Comparison of ENCODE assay signal across 8 cellular contexts in genomic region chr14:21997300-21997699, GRCh38.
DNase-seq lines count a peak whose midpoint lies in the region; ATAC-seq and TF ChIP-seq lines count a peak whose summit lies in the region.

No MANE protein-coding gene starts in this region.

- H3K9me3 Mint-ChIP-seq in activated naive CD4-positive, alpha-beta T cell treated with anti-CD3 and anti-CD28 coated beads, Interleukin-2, amount 10 ng/mL, durations not matched to agents 7 days and 5 days: no peaks in the 10 kb centered on the region

- H3K27ac Mint-ChIP-seq in activated naive CD4-positive, alpha-beta T cell treated with anti-CD3 and anti-CD28 coated beads, Interleukin-2, amount 10 ng/mL, durations not matched to agents 7 days and 5 days: peak overlapping the region; percentile 97

- DNase-seq in LoVo (ENCODE audit: low spot score) (peak; percentile 8), lung microvascular endothelial cell (ENCODE audit: low read depth in 2 of 2) (peak; percentile 18 to 26), NCI-H524 (lab: John Stamatoyannopoulos, UW) (no peak), cerebellum (ENCODE audit: low spot score) (no peak), mesenteric fat pad (ENCODE audit: low spot score) (no peak)
- DNase-seq in activated naive CD4-positive, alpha-beta T cell treated with anti-CD3 and anti-CD28 coated beads, Interleukin-2, amount 10 ng/mL, durations not matched to agents 7 days and 5 days: peak; percentile 64

- no peak for ATAC-seq in HG03469 (IDR thresholded peaks at IDR 0.05; ENCODE audit: unreplicated experiment)

- H3K27me3 ChIP-seq in DOHH2 (ENCODE audit: control insufficient read depth, low read length): 0 out of 2 replicates have a peak, but pooled peaks cover 4% of the 10 kb centered on the region

- no peaks in the 10 kb centered on the region for H3K4me1 ChIP-seq in DOHH2 (ENCODE audit: control insufficient read depth, low read length)

- peaks cover 34% of the 10 kb centered on the region for H3K4me1 Mint-ChIP-seq in activated naive CD4-positive, alpha-beta T cell treated with anti-CD3 and anti-CD28 coated beads, Interleukin-2, amount 10 ng/mL, durations not matched to agents 7 days and 5 days

- H3K36me3 ChIP-seq in DOHH2 (ENCODE audit: control insufficient read depth, low read length): no peaks in the 10 kb centered on the region

- no peaks in the 10 kb centered on the region for H3K9me2 ChIP-seq in DOHH2 (replicated peaks; ENCODE audit: control insufficient read depth, low read length)

- H3K27ac ChIP-seq in DOHH2 (ENCODE audit: low read depth, low read length): no peak overlapping the region

- peaks cover 4% of the 10 kb centered on the region for H3K36me3 Mint-ChIP-seq in activated naive CD4-positive, alpha-beta T cell treated with anti-CD3 and anti-CD28 coated beads, Interleukin-2, amount 10 ng/mL, durations not matched to agents 7 days and 5 days

- H3K4me3 ChIP-seq in DOHH2 (ENCODE audit: low read length): no peak overlapping the region

- CTCF ChIA-PET in activated naive CD4-positive, alpha-beta T cell treated with anti-CD3 and anti-CD28 coated beads, Interleukin-2, amount 10 ng/mL, durations not matched to agents 7 days and 5 days (lab: Charles Lee): interaction anchor here (0.5 to 2.5 kb wide), 20 partner anchors 10 to 573 kb away, joined by 3 to 19 read pairs (median 4); no protein-coding TSS in a partner anchor

- no peaks in the 10 kb centered on the region for H3F3A ChIP-seq in DOHH2 (ENCODE audit: control insufficient read depth, insufficient read depth)

- no peaks in the 10 kb centered on the region for H3K79me2 ChIP-seq in DOHH2 (ENCODE audit: control insufficient read depth, low read length)

- no peak overlapping the region for H3K4me2 ChIP-seq in DOHH2 (ENCODE audit: low read length)

- peak; percentile 28 for TF ChIP-seq CTCF in DOHH2 (IDR thresholded peaks at IDR 0.05; ENCODE audit: low read depth, low read length, poor library complexity, severe bottlenecking)

- H3K4me3 Mint-ChIP-seq in activated naive CD4-positive, alpha-beta T cell treated with anti-CD3 and anti-CD28 coated beads, Interleukin-2, amount 10 ng/mL, durations not matched to agents 7 days and 5 days: peak overlapping the region; percentile 95

- H3K9me3 ChIP-seq in DOHH2 (ENCODE audit: control insufficient read depth, insufficient read depth, low read length): no peaks in the 10 kb centered on the region

- H4K20me1 ChIP-seq in DOHH2 (ENCODE audit: control insufficient read depth, insufficient read depth, low read depth, low read length): no peaks in the 10 kb centered on the region

- peaks cover 4% of the 10 kb centered on the region for H3K27me3 Mint-ChIP-seq in activated naive CD4-positive, alpha-beta T cell treated with anti-CD3 and anti-CD28 coated beads, Interleukin-2, amount 10 ng/mL, durations not matched to agents 7 days and 5 days

Comparison
In these comparisons a context has a peak if more than half of its experiments do, and no peak if none do; other contexts are left out.
1. DNase-seq: peak in LoVo (single experiment), activated naive CD4-positive, alpha-beta T cell treated with anti-CD3 and anti-CD28 coated beads, Interleukin-2, amount 10 ng/mL, durations not matched to agents 7 days and 5 days (single experiment) and lung microvascular endothelial cell (2 of 2); none in NCI-H524 (0 of 2), cerebellum (single experiment) and mesenteric fat pad (single experiment).